ENCODE assay signal across 13 cellular contexts in genomic region chr10:132987671-132988571, GRCh38. TPM values are rescaled to one million over a fixed set of nuclear protein-coding genes. Genes with fewer than 3 reads are reported as not detected.
A peak's percentile ranks its signal among the peaks of the same experiment; 100 is the strongest.
DNase-seq lines count a peak whose midpoint lies in the region; ATAC-seq and TF ChIP-seq lines count a peak whose summit lies in the region.
"Had no signal": no experiment of that assay in that cellular context is flagged by ENCODE, and none has a peak within 500 bp of the region (broad histone marks: within the 10 kb centered on the region; RNA-seq: fewer than 3 reads in every experiment).

No MANE protein-coding gene starts in this region.

- peak overlapping the region; percentile 6 for H3K4me2 ChIP-seq in hepatocyte
- H3K4me2 ChIP-seq: BLaER1 treated with 17β-estradiol and CSF1 and Interleukin-3, amounts not matched to agents 10 nM and 100 nM had no signal

- H3K27me3 ChIP-seq in hepatocyte (peaks cover 7% of the 10 kb centered on the region), aorta (ENCODE audit: control insufficient read depth in 1 of 2, insufficient read depth in 2 of 2, low read length in 1 of 2) (no peaks in the 10 kb centered on the region)
- H3K27me3 ChIP-seq: BLaER1 treated with 17β-estradiol and CSF1 and Interleukin-3, amounts not matched to agents 10 nM and 100 nM had no signal

- 62% methylated on average over 29 of the region's 29 CpGs for WGBS in hepatocyte (ENCODE audit: low lambda C conversion rate, missing lambda C conversion rate)
- 6 to 8% methylated on average over 29 of the region's 29 CpGs for WGBS in aorta, 2 donors

- TF ChIP-seq CTCF in hepatocyte (IDR thresholded peaks at IDR 0.05; ENCODE audit: poor library complexity) = no peak

- no peak overlapping the region for H2AFZ ChIP-seq in hepatocyte
- H2AFZ ChIP-seq: parathyroid adenoma had no signal

- peaks cover 8% of the 10 kb centered on the region for H3K4me1 ChIP-seq in hepatocyte (ENCODE audit: insufficient read depth)
- H3K4me1 ChIP-seq in aorta (ENCODE audit: control insufficient read depth in 1 of 2, insufficient read depth in 2 of 2, low read length in 2 of 2) = no peaks in the 10 kb centered on the region
- H3K4me1 ChIP-seq: parathyroid adenoma had no signal

- H3K9me2 ChIP-seq in hepatocyte (replicated peaks; ENCODE audit: insufficient read depth) = no peaks in the 10 kb centered on the region

- H3K9me3 ChIP-seq in hepatocyte (ENCODE audit: low read depth) = no peaks in the 10 kb centered on the region
- no peaks in the 10 kb centered on the region for H3K9me3 ChIP-seq in aorta (ENCODE audit: control insufficient read depth, low read length)
- H3K9me3 ChIP-seq: BLaER1 treated with 17β-estradiol and CSF1 and Interleukin-3, amounts not matched to agents 10 nM and 100 nM had no signal

- H3K4me3 ChIP-seq in hepatocyte (no peak overlapping the region), aorta (ENCODE audit: low read length in 2 of 2) (no peak overlapping the region)
- H3K4me3 ChIP-seq: BLaER1 treated with 17β-estradiol and CSF1 and Interleukin-3, amounts not matched to agents 10 nM and 100 nM had no signal

- H3K79me2 ChIP-seq in hepatocyte = no peaks in the 10 kb centered on the region
- H3K79me2 ChIP-seq: parathyroid adenoma had no signal

- H3K36me3 ChIP-seq in hepatocyte (replicated peaks; ENCODE audit: insufficient read depth, low read depth) (no peaks in the 10 kb centered on the region), aorta (ENCODE audit: control insufficient read depth in 1 of 2, insufficient read depth in 2 of 2, low read length in 1 of 2) (no peaks in the 10 kb centered on the region)
- H3K36me3 ChIP-seq: BLaER1 treated with 17β-estradiol and CSF1 and Interleukin-3, amounts not matched to agents 10 nM and 100 nM had no signal

- intact Hi-C loops in left cardiac atrium (cut with DNase I) = no loop called here
- intact Hi-C loops in cardiac septum (cut with DNase I) = no loop called here
- intact Hi-C loops in aorta (cut with DNase I) = no loop called here

- DNase-seq in left cardiac atrium (peak; percentile 52), cardiac septum (ENCODE audit: low spot score) (no peak), amniotic stem cell (lab: John Stamatoyannopoulos, UW) (peak; percentile 78), hepatocyte (ENCODE audit: low spot score) (peak; percentile 64), aorta (peak; percentile 61 to 85), NOMO-1 treated with DMSO at 0.1 percent for 48 hours (lab: John Stamatoyannopoulos, UW; ENCODE audit: unreplicated experiment) (no peak), COLO668 (lab: John Stamatoyannopoulos, UW; ENCODE audit: unreplicated experiment) (no peak)
- DNase-seq: activated CD4-positive, CD25-positive, alpha-beta regulatory T cell treated with anti-CD3 and anti-CD28 coated beads, Interleukin-2, amount 50 U/mL, for 72 hours; NCI-H69; stimulated activated CD8-positive, alpha-beta memory T cell treated with anti-CD3 and anti-CD28 coated beads, Interleukin-4, amount 100 ng/mL, for 48 hours had no signal

- H3K27ac ChIP-seq in hepatocyte = peak overlapping the region; percentile 40
- H3K27ac ChIP-seq in aorta (ENCODE audit: low read depth in 1 of 2, low read length in 2 of 2) = no peak overlapping the region
- H3K27ac ChIP-seq: BLaER1 treated with 17β-estradiol and CSF1 and Interleukin-3, amounts not matched to agents 10 nM and 100 nM; parathyroid adenoma had no signal

- H4K20me1 ChIP-seq in hepatocyte (ENCODE audit: insufficient read depth, poor library complexity, severe bottlenecking) = no peaks in the 10 kb centered on the region

- ATAC-seq in left cardiac atrium = peak; percentile 72 to 77
- peak; percentile 61 for ATAC-seq in aorta (ENCODE audit: low FRiP score)
- ATAC-seq in GM19467 (IDR thresholded peaks at IDR 0.05; ENCODE audit: unreplicated experiment) = no peak

RNA-seq across cellular contexts. Expression of gene CFAP46, which starts 45.6 kb away (rescaled TPM):
- total RNA-seq in left cardiac atrium = 1 to 10 TPM; 1.2 to 1.7 TPM
- total RNA-seq in cardiac septum = 0.94 TPM
- total RNA-seq in hepatocyte = 1.6 and 2.4 TPM in 2 replicates
- 1.5 and 2.2 TPM in 2 replicates for polyA plus RNA-seq in hepatocyte
- under 1 TPM in 1 of 2 donors, not detected in 1; 0.42 TPM for total RNA-seq in aorta
- not detected for polyA plus RNA-seq in aorta

Comparison
In these comparisons a context has a peak if more than half of its experiments do, and no peak if none do; other contexts are left out.
1. DNase-seq: peak in left cardiac atrium (single experiment), amniotic stem cell (single experiment), hepatocyte (single experiment) and aorta (2 of 2); none in cardiac septum (single experiment), NOMO-1 treated with DMSO at 0.1 percent for 48 hours (single experiment) and COLO668 (single experiment).